Comparison of ENCODE assay signal across 21 cellular contexts in genomic region chr11:91397134-91397468, GRCh38.
A peak's percentile ranks its signal among the peaks of the same experiment; 100 is the strongest.
DNase-seq lines count a peak whose midpoint lies in the region; ATAC-seq and TF ChIP-seq lines count a peak whose summit lies in the region.
"Had no signal": no experiment of that assay in that cellular context is flagged by ENCODE, and none has a peak within 500 bp of the region (broad histone marks: within the 10 kb centered on the region; RNA-seq: fewer than 3 reads in every experiment).

No MANE protein-coding gene starts in this region.

- H3K36me3 ChIP-seq in PC-3 (ENCODE audit: low read depth, low read length) (no peaks in the 10 kb centered on the region), trophoblast cell (ENCODE audit: control insufficient read depth in 1 of 2, insufficient read depth in 2 of 2, low read length in 2 of 2) (no peaks in the 10 kb centered on the region)
- H3K36me3 ChIP-seq: BLaER1 treated with 17β-estradiol and CSF1 and Interleukin-3, amounts not matched to agents 10 nM and 100 nM; SJSA1 had no signal

- H2BK120ac ChIP-seq in trophoblast cell (ENCODE audit: insufficient read depth, low read length, poor library complexity): no peak overlapping the region

- CTCF ChIA-PET in PC-3 (lab: Charles Lee): no interaction called here

- H3K27ac ChIP-seq in PC-3 (ENCODE audit: low read length) (peak overlapping the region; percentile 86), trophoblast cell (ENCODE audit: low read depth, low read length) (no peak overlapping the region)
- H3K27ac ChIP-seq: BLaER1 treated with 17β-estradiol and CSF1 and Interleukin-3, amounts not matched to agents 10 nM and 100 nM; SJSA1 had no signal

- H2BK5ac ChIP-seq in trophoblast cell (ENCODE audit: low read depth, low read length, poor library complexity): no peak overlapping the region

- ATAC-seq in PC-3 (no peak), GM19452 (IDR thresholded peaks at IDR 0.05; ENCODE audit: unreplicated experiment) (no peak)
- ATAC-seq: HCT116, K562, Right ventricle myocardium inferior had no signal

- H3K36me3 Mint-ChIP-seq in chondrocyte (ENCODE audit: low read depth) (no peaks in the 10 kb centered on the region), type B pancreatic cell (no peaks in the 10 kb centered on the region)

- H3K79me2 ChIP-seq in PC-3 (ENCODE audit: low read length): no peaks in the 10 kb centered on the region
- H3K79me2 ChIP-seq in trophoblast cell (ENCODE audit: control insufficient read depth, insufficient read depth, low read length, poor library complexity): no peaks in the 10 kb centered on the region

- H3K27me3 Mint-ChIP-seq in chondrocyte (ENCODE audit: low read depth) (no peaks in the 10 kb centered on the region), type B pancreatic cell (no peaks in the 10 kb centered on the region)
- H3K27me3 Mint-ChIP-seq: CD4-positive, alpha-beta T cell had no signal

- no peak overlapping the region for H4K8ac ChIP-seq in trophoblast cell (ENCODE audit: low read depth, low read length)

- H4K12ac ChIP-seq in trophoblast cell (ENCODE audit: low read depth, low read length): no peak overlapping the region

- no peak overlapping the region for H4K91ac ChIP-seq in trophoblast cell (ENCODE audit: low read depth, low read length)

- H4K20me1 ChIP-seq in PC-3 (ENCODE audit: low read length): no peaks in the 10 kb centered on the region
- H4K20me1 ChIP-seq: BLaER1 treated with 17β-estradiol and CSF1 and Interleukin-3, amounts not matched to agents 10 nM and 100 nM had no signal

- H3K27me3 ChIP-seq in PC-3 (ENCODE audit: low read length) (no peaks in the 10 kb centered on the region), trophoblast cell (ENCODE audit: insufficient read depth, low read length) (no peaks in the 10 kb centered on the region)
- H3K27me3 ChIP-seq: BLaER1 treated with 17β-estradiol and CSF1 and Interleukin-3, amounts not matched to agents 10 nM and 100 nM; SJSA1 had no signal

- no TSS peak for BruUV-seq in PC-3 (replicated peaks; lab: Mats Ljungman, UMichigan)

- no peak overlapping the region for H3K18ac ChIP-seq in trophoblast cell (ENCODE audit: low read length)

- H3K9me2 ChIP-seq in PC-3 (replicated peaks; ENCODE audit: low read length): no peaks in the 10 kb centered on the region

- H3K23ac ChIP-seq in trophoblast cell (ENCODE audit: low read length): no peak overlapping the region

- no peak overlapping the region for H3K4me3 Mint-ChIP-seq in chondrocyte (ENCODE audit: unreplicated experiment)
- no peak overlapping the region for H3K4me3 Mint-ChIP-seq in type B pancreatic cell
- H3K4me3 Mint-ChIP-seq: CD4-positive, alpha-beta T cell had no signal

- H2AFZ ChIP-seq in PC-3 (ENCODE audit: low read length) (peak overlapping the region; percentile 63), trophoblast cell (ENCODE audit: insufficient read depth, low read length, poor library complexity) (no peak overlapping the region)

- peak overlapping the region; percentile 35 for H3K9ac ChIP-seq in PC-3 (ENCODE audit: low read length)
- no peak overlapping the region for H3K9ac ChIP-seq in trophoblast cell (ENCODE audit: low read length)
- H3K9ac ChIP-seq: BLaER1 treated with 17β-estradiol and CSF1 and Interleukin-3, amounts not matched to agents 10 nM and 100 nM had no signal

- H3K9me3 Mint-ChIP-seq in chondrocyte (ENCODE audit: low read depth): peaks cover 13% of the 10 kb centered on the region
- no peaks in the 10 kb centered on the region for H3K9me3 Mint-ChIP-seq in type B pancreatic cell

- intact Hi-C loops in PC-3 (cut with micrococcal nuclease): loop anchor here (5.0 to 10.0 kb wide), 2 partner anchors 95 to 232 kb away; no protein-coding TSS in a partner anchor

- H3K14ac ChIP-seq in trophoblast cell (ENCODE audit: low read length): no peak overlapping the region

- H3K4me1 Mint-ChIP-seq in chondrocyte (ENCODE audit: low read depth) (peaks cover 15% of the 10 kb centered on the region), type B pancreatic cell (ENCODE audit: unreplicated experiment) (peaks cover 28% of the 10 kb centered on the region)

- no peaks in the 10 kb centered on the region for H3K79me1 ChIP-seq in trophoblast cell (ENCODE audit: low read length)

- H2BK12ac ChIP-seq in trophoblast cell (ENCODE audit: low read length): no peak overlapping the region

- H3K4ac ChIP-seq in trophoblast cell (ENCODE audit: low read depth, low read length): no peak overlapping the region

- peak overlapping the region; percentile 69 for H3K27ac Mint-ChIP-seq in chondrocyte (ENCODE audit: unreplicated experiment)
- peak overlapping the region; percentile 59 for H3K27ac Mint-ChIP-seq in type B pancreatic cell
- H3K27ac Mint-ChIP-seq: CD4-positive, alpha-beta T cell had no signal

- no peak for TF ChIP-seq CTCF in PC-3 (conservative IDR thresholded peaks at IDR 0.05; ENCODE audit: low read depth, low read length)
- TF ChIP-seq CTCF in chondrocyte (IDR thresholded peaks at IDR 0.05): no peak
- TF ChIP-seq CTCF in type B pancreatic cell (conservative IDR thresholded peaks at IDR 0.05): no peak

- H3K4me3 ChIP-seq in PC-3 (ENCODE audit: low read length) (peak overlapping the region; percentile 53), trophoblast cell (ENCODE audit: low read depth, low read length) (no peak overlapping the region)
- H3K4me3 ChIP-seq: BLaER1 treated with 17β-estradiol and CSF1 and Interleukin-3, amounts not matched to agents 10 nM and 100 nM; K562; SJSA1 had no signal

- no peaks in the 10 kb centered on the region for H3K9me3 ChIP-seq in PC-3 (ENCODE audit: low read length)
- H3K9me3 ChIP-seq in trophoblast cell (ENCODE audit: insufficient read depth, low read depth, low read length): no peaks in the 10 kb centered on the region
- H3K9me3 ChIP-seq: SJSA1 had no signal

- DNase-seq in NCI-H2029 treated with DMSO at 0.1 percent for 48 hours (lab: John Stamatoyannopoulos, UW) (peak; percentile 46), NCI-H2029 (lab: John Stamatoyannopoulos, UW) (no peak), PC-3 (no peak), chondrocyte (ENCODE audit: low spot score) (no peak), type B pancreatic cell (ENCODE audit: extremely low spot score, unreplicated experiment) (no peak), foreskin melanocyte (no peak), trophoblast cell (no peak)
- DNase-seq: AML-193; CD4-positive, alpha-beta T cell; Kasumi-1; MV-4-11; NCI-H1694; NCI-H2081 treated with DMSO at 0.1 percent for 48 hours; NCI-H2171; NCI-H226 had no signal

- POLR2A ChIA-PET in PC-3 (lab: Charles Lee; ENCODE audit: unreplicated experiment): no interaction called here

- H3F3A ChIP-seq in PC-3 (ENCODE audit: low read length, unreplicated experiment): peaks cover 11% of the 10 kb centered on the region

- WGBS in trophoblast cell (ENCODE audit: extremely low coverage, insufficient coverage, insufficient read length): no CpG with 5 or more reads among the region's 2 CpGs

- H3K4me2 ChIP-seq in PC-3 (ENCODE audit: low read length) (peak overlapping the region; percentile 67), trophoblast cell (ENCODE audit: low read length) (no peak overlapping the region)
- H3K4me2 ChIP-seq: BLaER1 treated with 17β-estradiol and CSF1 and Interleukin-3, amounts not matched to agents 10 nM and 100 nM had no signal

- peaks cover 47% of the 10 kb centered on the region for H3K4me1 ChIP-seq in PC-3 (ENCODE audit: insufficient read depth, low read length)
- no peaks in the 10 kb centered on the region for H3K4me1 ChIP-seq in trophoblast cell (ENCODE audit: control insufficient read depth in 1 of 2, insufficient read depth in 2 of 2, low read length in 2 of 2)
- H3K4me1 ChIP-seq: BLaER1 treated with 17β-estradiol and CSF1 and Interleukin-3, amounts not matched to agents 10 nM and 100 nM; SJSA1 had no signal

- no peak overlapping the region for H2AK5ac ChIP-seq in trophoblast cell (ENCODE audit: low read length)
